2 cellular contexts compared by ENCODE assay signal in the genomic region with DNA sequence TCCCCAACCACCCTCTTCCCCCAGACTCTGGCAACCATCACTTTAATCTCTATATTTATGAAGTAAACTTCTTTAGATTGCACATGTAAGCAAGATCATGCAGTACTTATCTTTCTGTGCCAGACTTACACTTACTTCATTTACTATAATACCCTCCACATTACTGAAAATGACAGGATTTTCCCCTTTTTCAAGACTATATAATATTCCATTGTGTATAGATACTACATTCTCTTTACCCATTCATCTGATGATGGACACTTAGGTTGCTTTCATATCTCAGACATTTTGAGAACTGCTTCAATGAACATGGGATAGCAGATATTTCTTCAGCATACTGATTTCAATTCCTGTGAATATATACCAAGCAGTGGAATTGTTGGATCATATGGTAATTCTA.
TF ChIP-seq lines count a peak whose summit lies in the region.

No MANE protein-coding gene starts in this region.

TF ChIP-seq in A549, 52 proteins besides CTCF, POLR2A, EP300 and RAD21:
- no peak for TF ChIP-seq RARB (CRISPR knock-in tag; IDR thresholded peaks at IDR 0.05)
- no peak for TF ChIP-seq ESRRA (IDR thresholded peaks at IDR 0.05; ENCODE audit: borderline replicate concordance, low read length)
- no peak for TF ChIP-seq TFCP2L1 (CRISPR knock-in tag; IDR thresholded peaks at IDR 0.05)
- TF ChIP-seq EHMT2 (IDR thresholded peaks at IDR 0.05; ENCODE audit: low read depth), result no peak
- TF ChIP-seq FOSB (CRISPR knock-in tag; IDR thresholded peaks at IDR 0.05), result no peak
- TF ChIP-seq CHD2 (IDR thresholded peaks at IDR 0.05; ENCODE audit: low read length, partially characterized antibody), result no peak
- no peak for TF ChIP-seq MYC (IDR thresholded peaks at IDR 0.05; ENCODE audit: borderline replicate concordance, low read length)
- no peak for TF ChIP-seq JUNB (IDR thresholded peaks at IDR 0.05)
- TF ChIP-seq BHLHE40 (IDR thresholded peaks at IDR 0.05; ENCODE audit: low read depth, low read length), result no peak
- TF ChIP-seq, protein P1, sequence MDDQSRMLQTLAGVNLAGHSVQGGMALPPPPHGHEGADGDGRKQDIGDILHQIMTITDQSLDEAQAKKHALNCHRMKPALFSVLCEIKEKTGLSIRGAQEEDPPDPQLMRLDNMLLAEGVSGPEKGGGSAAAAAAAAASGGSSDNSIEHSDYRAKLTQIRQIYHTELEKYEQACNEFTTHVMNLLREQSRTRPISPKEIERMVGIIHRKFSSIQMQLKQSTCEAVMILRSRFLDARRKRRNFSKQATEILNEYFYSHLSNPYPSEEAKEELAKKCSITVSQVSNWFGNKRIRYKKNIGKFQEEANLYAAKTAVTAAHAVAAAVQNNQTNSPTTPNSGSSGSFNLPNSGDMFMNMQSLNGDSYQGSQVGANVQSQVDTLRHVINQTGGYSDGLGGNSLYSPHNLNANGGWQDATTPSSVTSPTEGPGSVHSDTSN (IDR thresholded peaks at IDR 0.05), result no peak
- TF ChIP-seq, protein P2, sequence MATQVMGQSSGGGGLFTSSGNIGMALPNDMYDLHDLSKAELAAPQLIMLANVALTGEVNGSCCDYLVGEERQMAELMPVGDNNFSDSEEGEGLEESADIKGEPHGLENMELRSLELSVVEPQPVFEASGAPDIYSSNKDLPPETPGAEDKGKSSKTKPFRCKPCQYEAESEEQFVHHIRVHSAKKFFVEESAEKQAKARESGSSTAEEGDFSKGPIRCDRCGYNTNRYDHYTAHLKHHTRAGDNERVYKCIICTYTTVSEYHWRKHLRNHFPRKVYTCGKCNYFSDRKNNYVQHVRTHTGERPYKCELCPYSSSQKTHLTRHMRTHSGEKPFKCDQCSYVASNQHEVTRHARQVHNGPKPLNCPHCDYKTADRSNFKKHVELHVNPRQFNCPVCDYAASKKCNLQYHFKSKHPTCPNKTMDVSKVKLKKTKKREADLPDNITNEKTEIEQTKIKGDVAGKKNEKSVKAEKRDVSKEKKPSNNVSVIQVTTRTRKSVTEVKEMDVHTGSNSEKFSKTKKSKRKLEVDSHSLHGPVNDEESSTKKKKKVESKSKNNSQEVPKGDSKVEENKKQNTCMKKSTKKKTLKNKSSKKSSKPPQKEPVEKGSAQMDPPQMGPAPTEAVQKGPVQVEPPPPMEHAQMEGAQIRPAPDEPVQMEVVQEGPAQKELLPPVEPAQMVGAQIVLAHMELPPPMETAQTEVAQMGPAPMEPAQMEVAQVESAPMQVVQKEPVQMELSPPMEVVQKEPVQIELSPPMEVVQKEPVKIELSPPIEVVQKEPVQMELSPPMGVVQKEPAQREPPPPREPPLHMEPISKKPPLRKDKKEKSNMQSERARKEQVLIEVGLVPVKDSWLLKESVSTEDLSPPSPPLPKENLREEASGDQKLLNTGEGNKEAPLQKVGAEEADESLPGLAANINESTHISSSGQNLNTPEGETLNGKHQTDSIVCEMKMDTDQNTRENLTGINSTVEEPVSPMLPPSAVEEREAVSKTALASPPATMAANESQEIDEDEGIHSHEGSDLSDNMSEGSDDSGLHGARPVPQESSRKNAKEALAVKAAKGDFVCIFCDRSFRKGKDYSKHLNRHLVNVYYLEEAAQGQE (IDR thresholded peaks at IDR 0.05), result no peak
- no peak for TF ChIP-seq PHF8 (IDR thresholded peaks at IDR 0.05; ENCODE audit: borderline replicate concordance, low read depth)
- no peak for TF ChIP-seq ZC3H11A (IDR thresholded peaks at IDR 0.05)
- TF ChIP-seq RCOR1 (IDR thresholded peaks at IDR 0.05; ENCODE audit: low read depth, low read length), result no peak
- no peak for TF ChIP-seq POLR2AphosphoS2 (conservative IDR thresholded peaks at IDR 0.05; ENCODE audit: low read length)
- TF ChIP-seq, protein P3, sequence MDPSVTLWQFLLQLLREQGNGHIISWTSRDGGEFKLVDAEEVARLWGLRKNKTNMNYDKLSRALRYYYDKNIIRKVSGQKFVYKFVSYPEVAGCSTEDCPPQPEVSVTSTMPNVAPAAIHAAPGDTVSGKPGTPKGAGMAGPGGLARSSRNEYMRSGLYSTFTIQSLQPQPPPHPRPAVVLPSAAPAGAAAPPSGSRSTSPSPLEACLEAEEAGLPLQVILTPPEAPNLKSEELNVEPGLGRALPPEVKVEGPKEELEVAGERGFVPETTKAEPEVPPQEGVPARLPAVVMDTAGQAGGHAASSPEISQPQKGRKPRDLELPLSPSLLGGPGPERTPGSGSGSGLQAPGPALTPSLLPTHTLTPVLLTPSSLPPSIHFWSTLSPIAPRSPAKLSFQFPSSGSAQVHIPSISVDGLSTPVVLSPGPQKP (IDR thresholded peaks at IDR 0.05; ENCODE audit: low read depth, low read length), result no peak
- TF ChIP-seq, protein P4, sequence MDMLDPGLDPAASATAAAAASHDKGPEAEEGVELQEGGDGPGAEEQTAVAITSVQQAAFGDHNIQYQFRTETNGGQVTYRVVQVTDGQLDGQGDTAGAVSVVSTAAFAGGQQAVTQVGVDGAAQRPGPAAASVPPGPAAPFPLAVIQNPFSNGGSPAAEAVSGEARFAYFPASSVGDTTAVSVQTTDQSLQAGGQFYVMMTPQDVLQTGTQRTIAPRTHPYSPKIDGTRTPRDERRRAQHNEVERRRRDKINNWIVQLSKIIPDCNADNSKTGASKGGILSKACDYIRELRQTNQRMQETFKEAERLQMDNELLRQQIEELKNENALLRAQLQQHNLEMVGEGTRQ (IDR thresholded peaks at IDR 0.05), result no peak

TF ChIP-seq in IMR-90, 13 proteins besides CTCF, POLR2A, EP300 and RAD21:
- TF ChIP-seq BHLHE40 (IDR thresholded peaks at IDR 0.05; ENCODE audit: low read depth, low read length) (no peak), FOS (IDR thresholded peaks at IDR 0.05; ENCODE audit: low read depth, low read length) (no peak), CHD1 (IDR thresholded peaks at IDR 0.05; ENCODE audit: low read depth, low read length) (no peak), RFX5 (IDR thresholded peaks at IDR 0.05; ENCODE audit: low read depth, low read length) (no peak), CEBPB (IDR thresholded peaks at IDR 0.05; ENCODE audit: low read depth, low read length) (no peak), MAZ (IDR thresholded peaks at IDR 0.05; ENCODE audit: borderline replicate concordance, low read depth, low read length) (no peak), RCOR1 (IDR thresholded peaks at IDR 0.05; ENCODE audit: insufficient replicate concordance, low read length) (no peak), NFE2L2 (IDR thresholded peaks at IDR 0.05; ENCODE audit: low read depth, low read length) (no peak), MXI1 (IDR thresholded peaks at IDR 0.05; ENCODE audit: borderline replicate concordance, low read depth, low read length) (no peak), MAFK (IDR thresholded peaks at IDR 0.05; ENCODE audit: low read depth, low read length) (no peak), SMC3 (IDR thresholded peaks at IDR 0.05; ENCODE audit: low read depth, low read length) (no peak)
- TF ChIP-seq, protein P4 (IDR thresholded peaks at IDR 0.05; ENCODE audit: low read depth, low read length), result no peak
- TF ChIP-seq, protein P3 (IDR thresholded peaks at IDR 0.05; ENCODE audit: borderline replicate concordance, low read depth, low read length), result no peak
